ENCODE assay signal across 1 cellular context in genomic region chr6:35731736-35732532, GRCh38.
TF ChIP-seq lines count a peak whose summit lies in the region.

No MANE protein-coding gene starts in this region.

TF ChIP-seq in GM12878, 131 proteins besides CTCF, POLR2A, EP300 and RAD21 (continued from another document):
- TF ChIP-seq ELK1 (IDR thresholded peaks at IDR 0.05; ENCODE audit: low read depth, low read length): no peak
- TF ChIP-seq MEF2B (IDR thresholded peaks at IDR 0.05; ENCODE audit: partially characterized antibody, poor library complexity, severe bottlenecking): peak; percentile 30
- TF ChIP-seq ATF7 (IDR thresholded peaks at IDR 0.05; ENCODE audit: low read depth): no peak
- no peak for TF ChIP-seq CEBPZ (IDR thresholded peaks at IDR 0.05; ENCODE audit: low read depth, low read length)
- TF ChIP-seq MYC (IDR thresholded peaks at IDR 0.05; ENCODE audit: insufficient read depth, insufficient read length, insufficient replicate concordance, low read length, severe bottlenecking): peak; percentile 81
- TF ChIP-seq TCF7 (IDR thresholded peaks at IDR 0.05; ENCODE audit: borderline replicate concordance): peak; percentile 84; the same call in 1 of the 2 replicates
- TF ChIP-seq IKZF1 (conservative IDR thresholded peaks at IDR 0.05): peak; percentile 96
- TF ChIP-seq NR2C2 (IDR thresholded peaks at IDR 0.05; ENCODE audit: borderline replicate concordance, control insufficient read depth, insufficient read length, low read depth): no peak
- no peak for TF ChIP-seq NFIC (IDR thresholded peaks at IDR 0.05; ENCODE audit: low read depth, low read length)
- TF ChIP-seq SMC3 (IDR thresholded peaks at IDR 0.05; ENCODE audit: borderline replicate concordance, low read length): no peak
- TF ChIP-seq NRF1 (conservative IDR thresholded peaks at IDR 0.05; ENCODE audit: low read depth, low read length): no peak
- peak; percentile 78; the same call in 1 of the 2 replicates for TF ChIP-seq HDAC2 (IDR thresholded peaks at IDR 0.05)
- TF ChIP-seq LARP7 (IDR thresholded peaks at IDR 0.05): peak; percentile 53; the same call in 1 of the 2 replicates
- no peak for TF ChIP-seq POLR2AphosphoS2 (IDR thresholded peaks at IDR 0.05; ENCODE audit: low read depth, low read length)
- TF ChIP-seq NR2C1 (IDR thresholded peaks at IDR 0.05): no peak
